Comparison of ENCODE assay signal across 16 cellular contexts in the genomic region with DNA sequence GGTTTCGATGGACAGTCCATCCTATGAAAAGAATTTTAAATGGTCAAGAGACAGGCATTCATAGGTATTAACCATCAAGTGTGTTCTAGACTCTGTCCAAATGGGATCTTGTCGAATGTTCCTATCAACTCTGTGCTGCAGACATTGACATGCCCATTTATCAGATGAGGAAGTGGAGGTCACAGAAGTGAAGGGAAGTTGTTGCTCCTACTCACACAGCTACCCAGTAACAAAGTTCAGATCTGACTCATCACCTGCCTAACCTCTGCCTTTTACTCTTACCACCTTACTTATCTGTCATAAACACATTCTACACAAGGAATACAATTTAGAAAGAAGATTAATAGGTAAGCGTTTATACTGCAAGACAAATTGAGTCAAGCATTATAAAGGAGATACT.
DNase-seq lines count a peak whose midpoint lies in the region; ATAC-seq, FAIRE-seq and TF ChIP-seq lines count a peak whose summit lies in the region.
"Had no signal": no experiment of that assay in that cellular context is flagged by ENCODE, and none has a peak within 500 bp of the region (broad histone marks: within the 10 kb centered on the region; RNA-seq: fewer than 3 reads in every experiment).

No MANE protein-coding gene starts in this region.

- H3K9me3 ChIP-seq in HepG2 (ENCODE audit: low read length): no peaks in the 10 kb centered on the region
- H3K9me3 ChIP-seq in right lobe of liver: no peaks in the 10 kb centered on the region

- WGBS in HepG2 (ENCODE audit: low lambda C conversion rate): under 1% methylated on average over 3 of the region's 3 CpGs
- whole genome bisulfite sequencing in right lobe of liver (ENCODE audit: insufficient coverage, low coverage, low lambda C conversion rate, missing lambda C conversion rate): 54% methylated on average over 3 of the region's 3 CpGs

- CTCF ChIA-PET in HepG2 (lab: Yijun Ruan, JAX; ENCODE audit: low intra/inter-chr PET ratio, low total read pairs): no interaction called here

- H3K27me3 ChIP-seq in HepG2 (ENCODE audit: control insufficient read depth in 1 of 2, insufficient read depth in 2 of 2, low read length in 2 of 2) (no peaks in the 10 kb centered on the region), right lobe of liver (no peaks in the 10 kb centered on the region)

- H3K4me3 ChIP-seq in HepG2 (replicated peaks in 1 of 3; ENCODE audit: insufficient read depth in 1 of 3, low read depth in 2 of 3, low read length in 3 of 3): no peak overlapping the region
- no peak overlapping the region for H3K4me3 ChIP-seq in right lobe of liver

- H3K79me2 ChIP-seq in HepG2 (ENCODE audit: insufficient read depth, low read length): no peaks in the 10 kb centered on the region

- no peak overlapping the region for H3K4me2 ChIP-seq in HepG2 (ENCODE audit: low read depth, low read length)

- DNase-seq in HepG2 (ENCODE audit: low spot score) (no peak), right lobe of liver (no peak), H54 (ENCODE audit: insufficient read length, low spot score) (no peak), globus pallidus (ENCODE audit: low spot score) (no peak)
- no peak for DNase-seq in stimulated activated CD4-positive, alpha-beta T cell treated with anti-CD3 and anti-CD28 coated beads, Interleukin-2, amount 100 ng/mL, for 48 hours
- DNase-seq in central memory CD4-positive, alpha-beta T cell: no peak
- DNase-seq: DMS53, GF-D8, HCEC 1CT, HFFc6, KG1 had no signal

- H3K27ac ChIP-seq in HepG2 (ENCODE audit: extremely low read length, insufficient read depth, low read length) (no peak overlapping the region), right lobe of liver (no peak overlapping the region)
- H3K27ac ChIP-seq: 22Rv1 had no signal

- FAIRE-seq in HepG2 (lab: Jason Lieb, UNC) (no peak), H54 (lab: Jason Lieb, UNC) (peak; percentile 6)
- FAIRE-seq: GM12892, H1 had no signal

- H3K4me1 ChIP-seq in HepG2 (ENCODE audit: insufficient read depth, low read length) (no peaks in the 10 kb centered on the region), right lobe of liver (no peaks in the 10 kb centered on the region)

- TF ChIP-seq EP300 in HepG2 (IDR thresholded peaks at IDR 0.05; ENCODE audit: low read depth in 2 of 2, low read length in 2 of 2) (no peak), HepG2 (CRISPR knock-in tag; IDR thresholded peaks at IDR 0.05; ENCODE audit: borderline replicate concordance) (no peak)

- no peaks in the 10 kb centered on the region for H4K20me1 ChIP-seq in HepG2 (ENCODE audit: insufficient read depth, low read length)

- no peak for TF ChIP-seq RAD21 in HepG2 (CRISPR knock-in tag; IDR thresholded peaks at IDR 0.05)

- H3K36me3 ChIP-seq in HepG2 (replicated peaks in 1 of 2; ENCODE audit: control insufficient read depth in 1 of 2, insufficient read depth in 2 of 2, low read length in 2 of 2) (no peaks in the 10 kb centered on the region), right lobe of liver (no peaks in the 10 kb centered on the region)

- in situ Hi-C loops in HepG2 (cut with HindIII; ENCODE audit: extremely low pct_ligation_motif_present, low pct_unique_long_range_greater_than_20kb): no loop called here

- ATAC-seq in HepG2: no peak
- ATAC-seq in right lobe of liver: no peak
- peak; percentile 63 for ATAC-seq in HG03520 (IDR thresholded peaks at IDR 0.05; ENCODE audit: unreplicated experiment)
- ATAC-seq in GM18873 (IDR thresholded peaks at IDR 0.05; ENCODE audit: low FRiP score, unreplicated experiment): no peak

- BruUV-seq in HepG2 (replicated peaks; lab: Mats Ljungman, UMichigan): no TSS peak

- TF ChIP-seq CTCF in HepG2 (CRISPR knock-in tag; IDR thresholded peaks at IDR 0.05) (no peak), right lobe of liver (IDR thresholded peaks at IDR 0.05) (no peak)

- H3K9ac ChIP-seq in HepG2 (ENCODE audit: insufficient read depth, low read depth, low read length): no peak overlapping the region

- intact Hi-C loops in HepG2 (cut with micrococcal nuclease; ENCODE audit: unreplicated experiment): no loop called here
- intact Hi-C loops in right lobe of liver (cut with DNase I): no loop called here

- H2AFZ ChIP-seq in HepG2 (ENCODE audit: low read length): no peak overlapping the region

- TF ChIP-seq POLR2A in HepG2 (IDR thresholded peaks at IDR 0.05; ENCODE audit: insufficient read depth in 1 of 2, low read depth in 2 of 2, low read length in 2 of 2) (no peak), right lobe of liver (IDR thresholded peaks at IDR 0.05) (no peak), H54 (IDR thresholded peaks at IDR 0.05; ENCODE audit: low read depth, low read length) (no peak)

- POLR2A ChIA-PET in HepG2 (lab: Yijun Ruan, JAX): no interaction called here

TF ChIP-seq in HepG2, 621 proteins besides CTCF, POLR2A, EP300 and RAD21:
- TF ChIP-seq CHD2 (IDR thresholded peaks at IDR 0.05; ENCODE audit: low read depth, low read length) (no peak), ZNF629 (CRISPR knock-in tag; conservative IDR thresholded peaks at IDR 0.05) (peak; percentile 67)
